In genomic region chr1:112957133-112957812, GRCh38 we compare ENCODE assay signal across 8 cellular contexts. TPM values are rescaled to one million over a fixed set of nuclear protein-coding genes. Genes with fewer than 3 reads are reported as not detected.
A peak's percentile ranks its signal among the peaks of the same experiment; 100 is the strongest.
DNase-seq lines count a peak whose midpoint lies in the region; ATAC-seq, FAIRE-seq and TF ChIP-seq lines count a peak whose summit lies in the region.

No MANE protein-coding gene starts in this region.

- H4K5ac ChIP-seq in H1 (ENCODE audit: insufficient read length, low read depth, low read length), result peak overlapping the region; percentile 99

- peak overlapping the region; percentile 81 to 95 (median 90) for H3K4me3 ChIP-seq in H1 (ENCODE audit: extremely low read depth in 1 of 4, insufficient read depth in 2 of 4, low read depth in 3 of 4, low read length in 4 of 4)

- H3K27ac Mint-ChIP-seq in activated CD4-positive, alpha-beta T cell treated with anti-CD3 and anti-CD28 coated beads, Interleukin-2, amount 10 ng/mL, durations not matched to agents 24 days and 14 days, result peak overlapping the region; percentile 100
- peak overlapping the region; percentile 92 for H3K27ac Mint-ChIP-seq in stimulated activated memory B cell treated with anti-CD40 and anti-IgM and Interleukin-4, amounts not matched to agents 10 μg/mL and 1 μg/mL and 100 μg/mL, for 72 hours

- H3K27me3 ChIP-seq in H1 (replicated peaks in 1 of 4; ENCODE audit: control insufficient read depth in 3 of 4, extremely low read depth in 1 of 4, insufficient read depth in 3 of 4, low read length in 3 of 4), result no peaks in the 10 kb centered on the region

- H3K18ac ChIP-seq in H1 (ENCODE audit: extremely low read depth, low read length), result peak overlapping the region; percentile 75

- CTCF ChIA-PET in H1 (lab: Charles Lee; ENCODE audit: partially characterized antibody), result interaction anchor here (0.6 to 1.5 kb wide), 2 partner anchors 85 to 94 kb away, joined by 3 to 4 read pairs; no protein-coding TSS in a partner anchor

- peak; percentile 24 for FAIRE-seq in H1 (lab: Jason Lieb, UNC)

- no peak overlapping the region for H2BK120ac ChIP-seq in H1 (replicated peaks; ENCODE audit: low read depth, low read length)

- H3K9me3 Mint-ChIP-seq in activated CD4-positive, alpha-beta T cell treated with anti-CD3 and anti-CD28 coated beads, Interleukin-2, amount 10 ng/mL, durations not matched to agents 24 days and 14 days, result no peaks in the 10 kb centered on the region
- H3K9me3 Mint-ChIP-seq in stimulated activated memory B cell treated with anti-CD40 and anti-IgM and Interleukin-4, amounts not matched to agents 10 μg/mL and 1 μg/mL and 100 μg/mL, for 72 hours, result no peaks in the 10 kb centered on the region

- H3K79me2 ChIP-seq in H1 (ENCODE audit: control insufficient read depth in 1 of 2, insufficient read depth in 2 of 2, low read length in 2 of 2), result peaks cover 42 to 98% of the 10 kb centered on the region in 2 experiments

- TF ChIP-seq CTCF in H1 (IDR thresholded peaks at IDR 0.05; ENCODE audit: control extremely low read depth in 1 of 3, insufficient read depth in 1 of 3, low read depth in 1 of 3, low read length in 3 of 3), result no peak

- H2BK12ac ChIP-seq in H1 (ENCODE audit: low read depth, low read length), result no peak overlapping the region

- no peak overlapping the region for H3K14ac ChIP-seq in H1 (ENCODE audit: insufficient read length)

- peaks cover 4 to 30% (median 11%) of the 10 kb centered on the region in 4 experiments; a peak in 6 of 8 replicates for H3K36me3 ChIP-seq in H1 (ENCODE audit: control insufficient read depth in 2 of 4, insufficient read depth in 4 of 4, low read length in 3 of 4)

- no peaks in the 10 kb centered on the region for H3K79me1 ChIP-seq in H1 (ENCODE audit: low read depth, low read length)

- 0 out of 2 replicates have a peak overlapping the region, but pooled peaks have one; percentile 95 for H2BK15ac ChIP-seq in H1 (ENCODE audit: low read length)

- no peaks in the 10 kb centered on the region for H3K27me3 Mint-ChIP-seq in activated CD4-positive, alpha-beta T cell treated with anti-CD3 and anti-CD28 coated beads, Interleukin-2, amount 10 ng/mL, durations not matched to agents 24 days and 14 days
- H3K27me3 Mint-ChIP-seq in stimulated activated memory B cell treated with anti-CD40 and anti-IgM and Interleukin-4, amounts not matched to agents 10 μg/mL and 1 μg/mL and 100 μg/mL, for 72 hours, result no peaks in the 10 kb centered on the region

- TF ChIP-seq EP300 in H1 (IDR thresholded peaks at IDR 0.05; ENCODE audit: borderline replicate concordance in 1 of 2, low read depth in 2 of 2, low read length in 2 of 2), result no peak

- H2AFZ ChIP-seq in H1 (ENCODE audit: low read length), result no peak overlapping the region

- H3K23me2 ChIP-seq in H1 (ENCODE audit: low read depth, low read length), result peaks cover 13% of the 10 kb centered on the region

- H3K4me1 ChIP-seq in H1 (replicated peaks in 1 of 4; ENCODE audit: control insufficient read depth in 3 of 4, insufficient read depth in 4 of 4, low read length in 3 of 4), result peaks cover 4 to 8% (median 5%) of the 10 kb centered on the region in 4 experiments; a peak in 5 of 7 replicates

- no peak overlapping the region for H4K8ac ChIP-seq in H1 (ENCODE audit: extremely low read depth, insufficient read depth, low read length)

- H3K4me1 Mint-ChIP-seq in activated CD4-positive, alpha-beta T cell treated with anti-CD3 and anti-CD28 coated beads, Interleukin-2, amount 10 ng/mL, durations not matched to agents 24 days and 14 days, result peaks cover 45% of the 10 kb centered on the region
- H3K4me1 Mint-ChIP-seq in stimulated activated memory B cell treated with anti-CD40 and anti-IgM and Interleukin-4, amounts not matched to agents 10 μg/mL and 1 μg/mL and 100 μg/mL, for 72 hours, result peaks cover 59% of the 10 kb centered on the region

- peak overlapping the region; percentile 88 for H3K4me3 Mint-ChIP-seq in activated CD4-positive, alpha-beta T cell treated with anti-CD3 and anti-CD28 coated beads, Interleukin-2, amount 10 ng/mL, durations not matched to agents 24 days and 14 days
- peak overlapping the region; percentile 95 for H3K4me3 Mint-ChIP-seq in stimulated activated memory B cell treated with anti-CD40 and anti-IgM and Interleukin-4, amounts not matched to agents 10 μg/mL and 1 μg/mL and 100 μg/mL, for 72 hours

- intact Hi-C loops in activated CD4-positive, alpha-beta T cell treated with anti-CD3 and anti-CD28 coated beads, Interleukin-2, amount 10 ng/mL, durations not matched to agents 24 days and 14 days (cut with micrococcal nuclease), result loop anchor here (1.0 to 10.0 kb wide), 11 partner anchors 53 to 1800 kb away; partner anchors contain the start of genes CAPZA1, CSDE1, CTTNBP2NL and LRIG2

- H2AK5ac ChIP-seq in H1 (ENCODE audit: low read depth, low read length), result 0 out of 2 replicates have a peak overlapping the region, but pooled peaks have one; percentile 68

- peak overlapping the region; percentile 77 to 87 for H3K4me2 ChIP-seq in H1 (ENCODE audit: insufficient read depth in 1 of 2, low read depth in 2 of 2, low read length in 2 of 2)

- peak; percentile 2 for DNase-seq in activated gamma-delta T cell treated with anti-CD3 and anti-CD28 coated beads, Interleukin-2, amount 50 U/mL, for 16 hours (ENCODE audit: low read depth)
- no peak for DNase-seq in activated gamma-delta T cell treated with Interleukin-2 at 50 U/mL for 16 hours
- peak; percentile 18 for DNase-seq in NCI-H345 (lab: John Stamatoyannopoulos, UW)
- peak; percentile 84 for DNase-seq in activated CD4-positive, alpha-beta T cell treated with anti-CD3 and anti-CD28 coated beads, Interleukin-2, amount 10 ng/mL, durations not matched to agents 24 days and 14 days
- DNase-seq in H1 (ENCODE audit: low read depth in 1 of 2, low spot score in 2 of 2), result peak; percentile 62 to 68
- DNase-seq in midbrain (lab: John Stamatoyannopoulos, UW), result peak; percentile 17

- peak overlapping the region; percentile 57; the same call in 1 of the 2 replicates for H3K27ac ChIP-seq in H1 (ENCODE audit: low read depth, low read length)

- H2BK20ac ChIP-seq in H1 (ENCODE audit: low read length), result no peak overlapping the region

- no peak overlapping the region for H4K91ac ChIP-seq in H1 (replicated peaks; ENCODE audit: insufficient read length, low read length)

- no peaks in the 10 kb centered on the region for H3K9me3 ChIP-seq in H1 (ENCODE audit: insufficient read depth in 2 of 2, low read depth in 1 of 2, low read length in 1 of 2)

- peaks cover 16 to 22% of the 10 kb centered on the region in 2 experiments for H4K20me1 ChIP-seq in H1 (replicated peaks in 1 of 2; ENCODE audit: control insufficient read depth in 1 of 2, insufficient read depth in 2 of 2, low read length in 2 of 2)

- POLR2A ChIA-PET in H1 (lab: Charles Lee; ENCODE audit: partially characterized antibody), result interaction anchor here (0.8 to 3.1 kb wide), 10 partner anchors 9 to 116 kb away, joined by 3 to 50 read pairs (median 6); partner anchors contain the start of gene LRIG2

- no peak for TF ChIP-seq POLR2A in H1 (IDR thresholded peaks at IDR 0.05; ENCODE audit: control extremely low read depth in 1 of 2, low read depth in 2 of 2, low read length in 2 of 2)

- WGBS in H1 (ENCODE audit: extremely low coverage in 1 of 2, insufficient coverage in 1 of 2, insufficient read length in 1 of 2, insufficient replicate concordance in 2 of 2, low coverage in 1 of 2, low lambda C conversion rate in 2 of 2, missing lambda C conversion rate in 1 of 2), 2 experiments, result 2% methylated on average over 11 of the region's 11 CpGs; no CpG with 5 or more reads in 1 of the 2 experiments

- peak; percentile 52 for ATAC-seq in HG02938 (IDR thresholded peaks at IDR 0.05; ENCODE audit: unreplicated experiment)
- peak; percentile 61 for ATAC-seq in stimulated activated memory B cell treated with anti-CD40 and anti-IgM and Interleukin-4, amounts not matched to agents 10 μg/mL and 1 μg/mL and 100 μg/mL, for 72 hours

- peaks cover 44% of the 10 kb centered on the region for H3K36me3 Mint-ChIP-seq in activated CD4-positive, alpha-beta T cell treated with anti-CD3 and anti-CD28 coated beads, Interleukin-2, amount 10 ng/mL, durations not matched to agents 24 days and 14 days (ENCODE audit: low read depth)
- H3K36me3 Mint-ChIP-seq in stimulated activated memory B cell treated with anti-CD40 and anti-IgM and Interleukin-4, amounts not matched to agents 10 μg/mL and 1 μg/mL and 100 μg/mL, for 72 hours, result peaks cover 35% of the 10 kb centered on the region

- no peak overlapping the region for H3K4ac ChIP-seq in H1 (replicated peaks; ENCODE audit: insufficient read length, low read depth, low read length)

- peak overlapping the region; percentile 95; the same call in 1 of the 2 replicates for H2BK5ac ChIP-seq in H1 (ENCODE audit: low read depth, low read length)

- H3K23ac ChIP-seq in H1 (ENCODE audit: insufficient read length), result no peak overlapping the region

- no peak overlapping the region for H3K56ac ChIP-seq in H1 (replicated peaks; ENCODE audit: insufficient read length, low read depth, low read length)

- no peak for TF ChIP-seq RAD21 in H1 (IDR thresholded peaks at IDR 0.05 in 1 of 2, conservative IDR thresholded peaks at IDR 0.05 in 1 of 2; ENCODE audit: low read depth in 2 of 2, low read length in 2 of 2)

- peak overlapping the region in 3 of 4 experiments; percentile 30 to 91 (median 90); a peak in 3 of 7 replicates for H3K9ac ChIP-seq in H1 (replicated peaks in 1 of 4; ENCODE audit: extremely low read depth in 1 of 4, low read depth in 3 of 4, low read length in 3 of 4)

TF ChIP-seq in H1, 55 proteins besides CTCF, POLR2A, EP300 and RAD21 (continues in another document):
- TF ChIP-seq BCL11A (IDR thresholded peaks at IDR 0.05; ENCODE audit: low read depth in 2 of 2, low read length in 2 of 2) (no peak), CREB1 (IDR thresholded peaks at IDR 0.05) (no peak; the same call in 1 of the 2 replicates), EGR1 (IDR thresholded peaks at IDR 0.05; ENCODE audit: borderline replicate concordance, low read depth, low read length) (peak; percentile 40; the same call in 1 of the 2 replicates), MAX (IDR thresholded peaks at IDR 0.05) (peak; percentile 62; the same call in 1 of the 2 replicates)

RNA-seq across cellular contexts. Expression of gene SLC16A1, which starts 1.3 kb away (rescaled TPM):
- total RNA-seq in activated CD4-positive, alpha-beta T cell treated with anti-CD3 and anti-CD28 coated beads, Interleukin-2, amount 10 ng/mL, durations not matched to agents 24 days and 14 days, result 79.2 and 79.7 TPM in 2 replicates
- 435 and 442 TPM in 2 replicates for total RNA-seq in H1 (2021; fragmentation: NEBNext Ultra II Directional; extraction: Animal tissue kit (Norgen Biotek cat#: 25700))
- polyA plus RNA-seq in H1 (2011; rRNA removed), result 508 and 545 TPM in 2 replicates
- polyA plus RNA-seq in H1 (2011; cell fraction: cytosol; rRNA removed), result 385 TPM
- 502 TPM for polyA plus RNA-seq in H1 (2011; cell fraction: nucleus; rRNA removed)
- polyA plus RNA-seq in H1 (2012, experiment 1 of 2), result 494 to 679 TPM (median 577 TPM) in 4 replicates
- polyA plus RNA-seq in H1 (2012, experiment 2 of 2), result 40.0 TPM
- polyA plus RNA-seq in H1 (2013, experiment 1 of 2), result 584 TPM
- polyA plus RNA-seq in H1 (2013, experiment 2 of 2), result 535 TPM
- polyA minus RNA-seq in H1 (2011; rRNA and poly(A)+ RNA removed), result 1,534 and 1,897 TPM in 2 replicates
- 589 TPM for polyA minus RNA-seq in H1 (2011; cell fraction: cytosol; rRNA and poly(A)+ RNA removed)
- 376 TPM for polyA minus RNA-seq in H1 (2011; cell fraction: nucleus; rRNA and poly(A)+ RNA removed)
